ENCODE assay signal across 8 cellular contexts in genomic region chr3:126259411-126260391, GRCh38.
A peak's percentile ranks its signal among the peaks of the same experiment; 100 is the strongest.
DNase-seq lines count a peak whose midpoint lies in the region; ATAC-seq and TF ChIP-seq lines count a peak whose summit lies in the region.

No MANE protein-coding gene starts in this region.

- H3K36me3 ChIP-seq in SK-N-SH (replicated peaks in 1 of 2; ENCODE audit: control insufficient read depth in 1 of 2, insufficient read depth in 2 of 2, low read length in 1 of 2) (no peaks in the 10 kb centered on the region), gastrocnemius medialis (no peaks in the 10 kb centered on the region)

- POLR2A ChIA-PET in SK-N-SH (lab: Yijun Ruan, JAX): no interaction called here

- H3K4me3 ChIP-seq in SK-N-SH (ENCODE audit: low read depth in 2 of 2, low read length in 1 of 2) (no peak overlapping the region), gastrocnemius medialis (peak overlapping the region; percentile 26 to 44 (median 36))

- no peaks in the 10 kb centered on the region for H3K9me3 ChIP-seq in SK-N-SH
- H3K9me3 ChIP-seq in gastrocnemius medialis: no peaks in the 10 kb centered on the region

- H3K79me2 ChIP-seq in SK-N-SH (ENCODE audit: insufficient read depth): no peaks in the 10 kb centered on the region

- peak; percentile 80 for ATAC-seq in Right ventricle myocardium inferior
- ATAC-seq in gastrocnemius medialis: peak; percentile 94 to 95
- no peak for ATAC-seq in GM18861 (IDR thresholded peaks at IDR 0.05; ENCODE audit: unreplicated experiment)

- no peaks in the 10 kb centered on the region for H3K9me2 ChIP-seq in SK-N-SH

- H2AFZ ChIP-seq in SK-N-SH (ENCODE audit: low read depth): no peak overlapping the region

- no peaks in the 10 kb centered on the region for H3F3A ChIP-seq in SK-N-SH (replicated peaks; ENCODE audit: insufficient read depth)

- TF ChIP-seq RAD21 in SK-N-SH (IDR thresholded peaks at IDR 0.05; ENCODE audit: low read length): peak; percentile 73

- DNase-seq in activated CD8-positive, alpha-beta memory T cell treated with anti-CD3 and anti-CD28 coated beads, Interleukin-2, amount 50 U/mL, for 48 hours: peak; percentile 63
- DNase-seq in activated CD8-positive, alpha-beta memory T cell treated with anti-CD3 and anti-CD28 coated beads for 24 hours: no peak
- peak; percentile 79 for DNase-seq in SK-N-SH
- no peak for DNase-seq in Right ventricle myocardium inferior (ENCODE audit: missing footprints)
- peak; percentile 88 to 93 for DNase-seq in gastrocnemius medialis
- DNase-seq in NCI-H1436 (lab: John Stamatoyannopoulos, UW): no peak
- DNase-seq in NCI-H2227 (lab: John Stamatoyannopoulos, UW; ENCODE audit: unreplicated experiment): no peak

- intact Hi-C loops in Right ventricle myocardium inferior (cut with DNase I): loop anchor here (1.0 kb wide), 1 partner anchor 130 kb away; no protein-coding TSS in a partner anchor
- intact Hi-C loops in gastrocnemius medialis (cut with DNase I; ENCODE audit: low total_unique reads): loop anchor here (1.0 to 10.0 kb wide), 6 partner anchors 35 to 635 kb away; partner anchors contain the start of gene KLF15

- CTCF ChIA-PET in SK-N-SH (lab: Yijun Ruan, JAX): interaction anchor here (0.6 to 3.1 kb wide), 7 partner anchors 11 to 137 kb away, joined by 3 to 15 read pairs (median 4); partner anchors contain the start of gene ALDH1L1

- H3K27me3 ChIP-seq in SK-N-SH (ENCODE audit: insufficient read depth) (no peaks in the 10 kb centered on the region), gastrocnemius medialis (no peaks in the 10 kb centered on the region)

- no peak overlapping the region for H3K9ac ChIP-seq in SK-N-SH

- in situ Hi-C loops in gastrocnemius medialis (cut with MboI; ENCODE audit: low sequenced_read_pairs in 4 of 4): loop anchor here in 2 of 4 donors (10.0 kb wide), 1 partner anchor 215 kb away; the partner anchor contains the start of gene ZXDC (in 2 of the 2)

- no peak overlapping the region for H3K27ac ChIP-seq in SK-N-SH (ENCODE audit: low read depth in 2 of 2, low read length in 1 of 2)
- H3K27ac ChIP-seq in gastrocnemius medialis: peak overlapping the region; percentile 80 to 92 (median 89)

- no peaks in the 10 kb centered on the region for H4K20me1 ChIP-seq in SK-N-SH (ENCODE audit: insufficient read depth)

- H3K4me1 ChIP-seq in SK-N-SH (ENCODE audit: control insufficient read depth in 1 of 2, insufficient read depth in 2 of 2, low read depth in 1 of 2, low read length in 1 of 2): peaks cover 3 to 4% of the 10 kb centered on the region in 2 experiments; a peak in 2 of 4 replicates
- peaks cover 25 to 30% of the 10 kb centered on the region in 2 donors for H3K4me1 ChIP-seq in gastrocnemius medialis

- WGBS in SK-N-SH (ENCODE audit: low lambda C conversion rate): 74% methylated on average over 17 of the region's 23 CpGs

- TF ChIP-seq CTCF in SK-N-SH (IDR thresholded peaks at IDR 0.05) (peak; percentile 45), gastrocnemius medialis (IDR thresholded peaks at IDR 0.05 in 4 of 5, conservative IDR thresholded peaks at IDR 0.05 in 1 of 5) (peak; percentile 81 to 97 (median 94))

- TF ChIP-seq POLR2A in gastrocnemius medialis (IDR thresholded peaks at IDR 0.05): peak; percentile 51 to 63

- no peak for TF ChIP-seq EP300 in SK-N-SH (IDR thresholded peaks at IDR 0.05; ENCODE audit: borderline replicate concordance in 1 of 2, low read depth in 1 of 2, low read length in 1 of 2)

- H3K4me2 ChIP-seq in SK-N-SH: no peak overlapping the region

TF ChIP-seq in SK-N-SH, 30 proteins besides CTCF, POLR2A, EP300 and RAD21:
- TF ChIP-seq GATA2 (CRISPR knock-in tag; IDR thresholded peaks at IDR 0.05) (no peak), SMC3 (IDR thresholded peaks at IDR 0.05; ENCODE audit: low read depth, low read length) (peak; percentile 54), FOSL2 (IDR thresholded peaks at IDR 0.05; ENCODE audit: borderline replicate concordance, low read depth) (no peak), CHD2 (IDR thresholded peaks at IDR 0.05; ENCODE audit: low read length, partially characterized antibody) (no peak)

Comparison
In these comparisons a context has a peak if more than half of its experiments do, and no peak if none do; other contexts are left out.
1. DNase-seq: peak in activated CD8-positive, alpha-beta memory T cell treated with anti-CD3 and anti-CD28 coated beads, Interleukin-2, amount 50 U/mL, for 48 hours (single experiment), SK-N-SH (single experiment) and gastrocnemius medialis (2 of 2); none in activated CD8-positive, alpha-beta memory T cell treated with anti-CD3 and anti-CD28 coated beads for 24 hours (single experiment), Right ventricle myocardium inferior (single experiment), NCI-H1436 (single experiment) and NCI-H2227 (single experiment).
2. H3K27ac ChIP-seq: peak in gastrocnemius medialis (4 of 4); none in SK-N-SH (0 of 2).
3. H3K4me3 ChIP-seq: peak in gastrocnemius medialis (4 of 4); none in SK-N-SH (0 of 2).